In genomic region chr12:53299454-53300180, GRCh38 we compare ENCODE assay signal across 8 cellular contexts. TPM values are rescaled to one million over a fixed set of nuclear protein-coding genes. Genes with fewer than 3 reads are reported as not detected.
DNase-seq lines count a peak whose midpoint lies in the region; ATAC-seq and TF ChIP-seq lines count a peak whose summit lies in the region.

TSS of gene MYG1 (plus strand) at chr12:53299695. CDS start at chr12:53299738, 43 bp downstream.

- H3K36me3 ChIP-seq in endodermal cell (ENCODE audit: control insufficient read depth, insufficient read depth, low read length) = peaks cover 42% of the 10 kb centered on the region

- peak within 1 kb of the TSS; percentile 61 for H3K27ac ChIP-seq in endodermal cell (ENCODE audit: low read depth, low read length)

- H3K9me3 Mint-ChIP-seq in endodermal cell = no peaks in the 10 kb centered on the region

- peak within 1 kb of the TSS; percentile 69 for H3K9ac ChIP-seq in endodermal cell (ENCODE audit: extremely low read depth, low read length, poor library complexity, severe bottlenecking)

- no peaks in the 10 kb centered on the region for H3K27me3 Mint-ChIP-seq in endodermal cell (ENCODE audit: insufficient read depth)

- peak; percentile 57 for TF ChIP-seq CTCF in endodermal cell (conservative IDR thresholded peaks at IDR 0.05)

- H3K4me1 ChIP-seq in endodermal cell (ENCODE audit: control insufficient read depth, insufficient read depth, low read length) = peaks cover 4% of the 10 kb centered on the region

- H3K9me3 ChIP-seq in endodermal cell (ENCODE audit: control insufficient read depth, low read length) = no peaks in the 10 kb centered on the region

- DNase-seq in CMK (ENCODE audit: low read depth) = peak; percentile 85
- peak; percentile 94 for DNase-seq in HT1080 (ENCODE audit: low read depth)
- DNase-seq in NOMO-1 treated with dmso at 0.1 percent for 144 hours (lab: John Stamatoyannopoulos, UW; ENCODE audit: unreplicated experiment) = peak; percentile 76
- peak; percentile 58 to 64 (median 63) for DNase-seq in activated CD8-positive, alpha-beta memory T cell treated with anti-CD3 and anti-CD28 coated beads for 48 hours (ENCODE audit: low read depth in 2 of 3, low spot score in 2 of 3)
- DNase-seq in endodermal cell = peak; percentile 98
- DNase-seq in mesenteric fat pad (ENCODE audit: low spot score) = peak; percentile 95
- DNase-seq in stimulated activated CD8-positive, alpha-beta memory T cell treated with anti-CD3 and anti-CD28 coated beads, Interleukin-15, amount 100 ng/mL, for 1 hour (ENCODE audit: low read depth) = peak; percentile 62

- 3 to 4% methylated on average over 19 to 51 of the region's 51 CpGs for WGBS in endodermal cell (ENCODE audit: insufficient coverage in 1 of 2, insufficient read length in 1 of 2), 2 experiments

- peak; percentile 77 for ATAC-seq in GM19455 (IDR thresholded peaks at IDR 0.05; ENCODE audit: unreplicated experiment)

- no peaks in the 10 kb centered on the region for H3K27me3 ChIP-seq in endodermal cell (ENCODE audit: control insufficient read depth, insufficient read depth, low read length, poor library complexity, severe bottlenecking)

- peaks cover 20% of the 10 kb centered on the region for H3K4me1 Mint-ChIP-seq in endodermal cell

- H3K36me3 Mint-ChIP-seq in endodermal cell (ENCODE audit: low read depth) = peaks cover 43% of the 10 kb centered on the region

- H3K27ac Mint-ChIP-seq in endodermal cell = peak within 1 kb of the TSS; percentile 97

- peak within 1 kb of the TSS; percentile 87 for H3K4me3 ChIP-seq in endodermal cell (ENCODE audit: low read length)

- H3K4me3 Mint-ChIP-seq in endodermal cell = peak within 1 kb of the TSS; percentile 97

RNA-seq across cellular contexts. Expression of gene MYG1, which starts in this region (rescaled TPM):
- 108 and 119 TPM in 2 replicates for total RNA-seq in HT1080 (2014; rRNA removed; shearing (Covaris generic))
- polyA plus RNA-seq in HT1080 (2015; cell fraction: cytosol; rRNA removed) = 85.4 and 100 TPM in 2 replicates
- polyA plus RNA-seq in HT1080 (2015; cell fraction: nucleus; rRNA removed) = 66.9 and 74.9 TPM in 2 replicates
- 10 to 100 TPM; 55.3 to 74.2 TPM for total RNA-seq in endodermal cell
- 56.7 TPM for polyA plus RNA-seq in endodermal cell (2013, experiment 1 of 2)
- 53.0 TPM for polyA plus RNA-seq in endodermal cell (2013, experiment 2 of 2)
- total RNA-seq in mesenteric fat pad = 41.4 TPM

Comparison
In these comparisons a context has a peak if more than half of its experiments do, and no peak if none do; other contexts are left out.
1. Peak in every context shown above with its lines: DNase-seq, ATAC-seq, H3K4me3 ChIP-seq and H3K27ac ChIP-seq.